ENCODE assay signal across 33 cellular contexts in the genomic region with DNA sequence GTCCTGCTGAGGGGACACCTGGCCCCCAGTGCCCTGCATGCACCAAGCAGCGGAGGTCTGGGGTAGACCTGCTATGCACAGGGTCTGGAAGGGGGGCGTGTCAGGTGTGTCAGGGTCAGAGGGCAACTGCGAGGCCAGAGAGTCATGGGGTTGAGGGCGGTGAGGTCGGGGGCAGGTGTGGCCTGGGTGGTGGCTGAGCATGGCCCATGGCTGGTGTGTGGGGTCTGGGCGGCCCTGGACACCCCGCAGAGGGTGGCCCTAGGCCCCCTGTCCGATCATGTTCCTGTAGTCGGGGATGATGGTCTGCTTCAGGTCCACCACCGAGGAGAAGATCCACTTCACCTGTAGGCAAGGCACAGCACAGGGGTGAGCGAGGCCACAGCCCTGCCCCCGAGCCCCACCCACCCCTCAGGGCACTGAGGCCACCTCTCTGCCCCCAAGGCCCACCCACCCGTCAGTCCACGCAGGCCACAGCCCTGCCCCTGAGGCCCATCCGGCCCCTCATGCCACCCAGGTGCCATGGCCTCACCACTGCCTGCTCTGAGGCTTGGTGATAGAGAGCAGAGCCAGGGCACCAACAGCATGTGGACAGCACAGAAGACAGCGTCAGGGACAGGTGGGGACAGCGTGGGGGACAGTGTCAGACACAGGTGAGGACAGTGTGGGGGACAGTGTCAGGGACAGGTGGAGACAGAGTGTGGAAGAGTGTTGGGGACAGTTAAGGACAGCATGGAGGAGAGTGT.
DNase-seq lines count a peak whose midpoint lies in the region; ATAC-seq, FAIRE-seq and TF ChIP-seq lines count a peak whose summit lies in the region.
"Had no signal": no experiment of that assay in that cellular context is flagged by ENCODE, and none has a peak within 500 bp of the region (broad histone marks: within the 10 kb centered on the region; RNA-seq: fewer than 3 reads in every experiment).

No MANE protein-coding gene starts in this region.

- TF ChIP-seq CTCF in GM10248 (IDR thresholded peaks at IDR 0.05; ENCODE audit: control extremely low read depth, extremely low read depth, low read depth, missing control alignments): no peak
- no peak for TF ChIP-seq CTCF in OCI-LY3 (IDR thresholded peaks at IDR 0.05; ENCODE audit: low read depth, low read length)
- TF ChIP-seq CTCF in mucosa of descending colon (IDR thresholded peaks at IDR 0.05): no peak

- DNase-seq in GM10248 (ENCODE audit: extremely low spot score) (peak; percentile 6), mucosa of descending colon (peak in 1 of 3 donors; percentile 31), DMS114 treated with DMSO at 0.1 percent for 48 hours (lab: John Stamatoyannopoulos, UW; ENCODE audit: unreplicated experiment) (no peak), GM19239 (ENCODE audit: insufficient read length, low spot score) (no peak)
- DNase-seq: activated CD4-positive, alpha-beta T cell treated with anti-CD3 and anti-CD28 coated beads, Interleukin-2, amount 10 ng/mL, durations not matched to agents 7 days and 5 days; activated gamma-delta T cell; activated naive CD8-positive, alpha-beta T cell treated with anti-CD3 and anti-CD28 coated beads, Interleukin-2, amount 50 U/mL, for 24 hours; activated T-cell treated with anti-CD3 and anti-CD28 coated beads, Interleukin-2, amount 50 U/mL, for 4 hours; BE2C; CD8-positive, alpha-beta T cell; colonic mucosa; effector CD8-positive, alpha-beta T cell; Kasumi-1; mesenchymal stem cell; MV-4-11; NCI-H1436; NCI-H2081 treated with DMSO at 0.1 percent for 48 hours; NCI-H226; NCI-H526 treated with DMSO at 0.1 percent for 48 hours; stimulated activated CD4-positive, alpha-beta T cell treated with anti-CD3 and anti-CD28 coated beads, Interleukin-15, amount 100 ng/mL, for 24 hours; stimulated activated CD4-positive, alpha-beta T cell treated with anti-CD3 and anti-CD28 coated beads, Interleukin-4, amount 100 ng/mL, for 4 hours; stimulated activated naive CD4-positive, alpha-beta T cell; WERI-Rb-1 had no signal

- H3K4me3 ChIP-seq in OCI-LY3 (ENCODE audit: low read length): no peak overlapping the region
- no peak overlapping the region for H3K4me3 ChIP-seq in mucosa of descending colon
- H3K4me3 ChIP-seq: colonic mucosa, left lung, SJSA1, suprapubic skin had no signal

- no peaks in the 10 kb centered on the region for H3K4me1 ChIP-seq in OCI-LY3 (ENCODE audit: low read length)
- H3K4me1 ChIP-seq in mucosa of descending colon (ENCODE audit: low read depth): no peaks in the 10 kb centered on the region
- H3K4me1 ChIP-seq: BE2C, colonic mucosa, left lung, SJSA1, suprapubic skin had no signal

- peaks cover 44% of the 10 kb centered on the region for H3K36me3 Mint-ChIP-seq in stimulated activated memory B cell treated with anti-CD40 and anti-IgM and Interleukin-4, amounts not matched to agents 10 μg/mL and 1 μg/mL and 100 μg/mL, for 72 hours
- H3K36me3 Mint-ChIP-seq: CD8-positive, alpha-beta T cell had no signal

- H3K4me1 Mint-ChIP-seq in stimulated activated memory B cell treated with anti-CD40 and anti-IgM and Interleukin-4, amounts not matched to agents 10 μg/mL and 1 μg/mL and 100 μg/mL, for 72 hours: peaks cover 56% of the 10 kb centered on the region
- H3K4me1 Mint-ChIP-seq: activated CD4-positive, alpha-beta T cell treated with anti-CD3 and anti-CD28 coated beads, Interleukin-2, amount 10 ng/mL, durations not matched to agents 7 days and 5 days; activated naive CD8-positive, alpha-beta T cell treated with anti-CD3 and anti-CD28 coated beads, Interleukin-2, amount 50 U/mL, for 24 hours had no signal

- H2AFZ ChIP-seq in OCI-LY3 (ENCODE audit: low read depth, low read length): no peak overlapping the region

- H3K9me3 ChIP-seq in OCI-LY3 (ENCODE audit: insufficient read depth, low read length) (no peaks in the 10 kb centered on the region), mucosa of descending colon (no peaks in the 10 kb centered on the region)
- H3K9me3 ChIP-seq: BE2C, colonic mucosa, left lung, SJSA1, suprapubic skin had no signal

- FAIRE-seq in GM19239 (lab: Jason Lieb, UNC): no peak
- FAIRE-seq: GM12891, H54, RCC 7860 had no signal

- no peaks in the 10 kb centered on the region for H3K27me3 Mint-ChIP-seq in stimulated activated memory B cell treated with anti-CD40 and anti-IgM and Interleukin-4, amounts not matched to agents 10 μg/mL and 1 μg/mL and 100 μg/mL, for 72 hours
- H3K27me3 Mint-ChIP-seq: activated CD4-positive, alpha-beta T cell treated with anti-CD3 and anti-CD28 coated beads, Interleukin-2, amount 10 ng/mL, durations not matched to agents 7 days and 5 days; activated naive CD8-positive, alpha-beta T cell treated with anti-CD3 and anti-CD28 coated beads, Interleukin-2, amount 50 U/mL, for 24 hours had no signal

- intact Hi-C loops in mucosa of descending colon (cut with DNase I, micrococcal nuclease): no loop called here

- peaks cover 5% of the 10 kb centered on the region; the same call in 1 of the 2 replicates for H4K20me1 ChIP-seq in OCI-LY3 (ENCODE audit: insufficient read depth, low read length)

- POLR2A ChIA-PET in GM10248 (lab: Yijun Ruan, JAX): no interaction called here

- H3K27ac Mint-ChIP-seq in stimulated activated memory B cell treated with anti-CD40 and anti-IgM and Interleukin-4, amounts not matched to agents 10 μg/mL and 1 μg/mL and 100 μg/mL, for 72 hours: peak overlapping the region; percentile 30
- H3K27ac Mint-ChIP-seq: activated CD4-positive, alpha-beta T cell treated with anti-CD3 and anti-CD28 coated beads, Interleukin-2, amount 10 ng/mL, durations not matched to agents 7 days and 5 days; activated naive CD8-positive, alpha-beta T cell treated with anti-CD3 and anti-CD28 coated beads, Interleukin-2, amount 50 U/mL, for 24 hours; CD8-positive, alpha-beta T cell had no signal

- H3K36me3 ChIP-seq in OCI-LY3 (replicated peaks; ENCODE audit: low read depth, low read length) (no peaks in the 10 kb centered on the region), mucosa of descending colon (ENCODE audit: low read depth) (no peaks in the 10 kb centered on the region)
- H3K36me3 ChIP-seq: BE2C, colonic mucosa, left lung, SJSA1, suprapubic skin, WERI-Rb-1 had no signal

- H3K79me2 ChIP-seq in OCI-LY3 (ENCODE audit: low read length): peaks cover 9% of the 10 kb centered on the region

- CTCF ChIA-PET in GM10248 (lab: Yijun Ruan, JAX): no interaction called here

- H3K27ac ChIP-seq in OCI-LY3 (ENCODE audit: low read length): peak overlapping the region; percentile 54
- H3K27ac ChIP-seq: colonic mucosa, HL-60, left lung, SJSA1, suprapubic skin, WERI-Rb-1 had no signal

- peak overlapping the region; percentile 48 for H3K4me3 Mint-ChIP-seq in stimulated activated memory B cell treated with anti-CD40 and anti-IgM and Interleukin-4, amounts not matched to agents 10 μg/mL and 1 μg/mL and 100 μg/mL, for 72 hours
- H3K4me3 Mint-ChIP-seq: activated CD4-positive, alpha-beta T cell treated with anti-CD3 and anti-CD28 coated beads, Interleukin-2, amount 10 ng/mL, durations not matched to agents 7 days and 5 days; activated naive CD8-positive, alpha-beta T cell treated with anti-CD3 and anti-CD28 coated beads, Interleukin-2, amount 50 U/mL, for 24 hours; activated T-cell treated with anti-CD3 and anti-CD28 coated beads, Interleukin-2, amount 50 U/mL, for 4 hours; CD8-positive, alpha-beta T cell had no signal

- ATAC-seq in mucosa of descending colon (peak; percentile 16), HG02642 (IDR thresholded peaks at IDR 0.05; ENCODE audit: poor library complexity, unreplicated experiment) (no peak)
- no peak for ATAC-seq in stimulated activated memory B cell treated with anti-CD40 and anti-IgM and Interleukin-4, amounts not matched to agents 10 μg/mL and 1 μg/mL and 100 μg/mL, for 72 hours
- ATAC-seq: activated naive CD8-positive, alpha-beta T cell treated with anti-CD3 and anti-CD28 coated beads, Interleukin-2, amount 50 U/mL, for 24 hours; activated T-cell treated with anti-CD3 and anti-CD28 coated beads, Interleukin-2, amount 50 U/mL, for 4 hours; CD8-positive, alpha-beta T cell; left lung had no signal

- H3K27me3 ChIP-seq in OCI-LY3 (ENCODE audit: low read depth, low read length): no peaks in the 10 kb centered on the region
- H3K27me3 ChIP-seq: BE2C, colonic mucosa, left lung, SJSA1, suprapubic skin had no signal

- H3K9me3 Mint-ChIP-seq in stimulated activated memory B cell treated with anti-CD40 and anti-IgM and Interleukin-4, amounts not matched to agents 10 μg/mL and 1 μg/mL and 100 μg/mL, for 72 hours: no peaks in the 10 kb centered on the region
- H3K9me3 Mint-ChIP-seq: activated CD4-positive, alpha-beta T cell treated with anti-CD3 and anti-CD28 coated beads, Interleukin-2, amount 10 ng/mL, durations not matched to agents 7 days and 5 days; activated naive CD8-positive, alpha-beta T cell treated with anti-CD3 and anti-CD28 coated beads, Interleukin-2, amount 50 U/mL, for 24 hours; activated T-cell treated with anti-CD3 and anti-CD28 coated beads, Interleukin-2, amount 50 U/mL, for 4 hours; CD8-positive, alpha-beta T cell had no signal

- H3K9ac ChIP-seq in OCI-LY3 (ENCODE audit: low read length): no peak overlapping the region

- H3K4me2 ChIP-seq in OCI-LY3 (ENCODE audit: low read length): no peak overlapping the region
